ENCODE assay signal across 28 cellular contexts in the genomic region with DNA sequence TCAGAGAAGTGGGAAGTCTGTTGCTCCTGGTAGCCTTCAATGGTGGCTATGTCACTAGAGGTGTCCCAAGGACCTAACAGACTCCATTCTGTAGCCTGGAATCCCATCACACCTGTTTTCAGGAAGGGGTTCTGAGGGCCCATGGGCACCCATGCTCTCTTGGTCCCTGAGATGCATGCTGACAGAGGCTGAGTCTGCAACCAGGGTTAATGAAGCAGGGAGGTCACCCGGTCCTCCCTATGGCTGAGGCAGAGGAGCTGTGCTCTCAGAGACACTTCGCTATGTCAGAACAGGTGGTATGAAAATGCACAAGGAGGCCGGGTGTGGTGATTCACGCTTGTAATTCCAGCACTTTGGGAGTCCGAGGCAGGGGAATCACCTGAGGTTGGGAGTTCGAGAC.
"Had no signal": no experiment of that assay in that cellular context is flagged by ENCODE, and none has a peak within 500 bp of the region (broad histone marks: within the 10 kb centered on the region; RNA-seq: fewer than 3 reads in every experiment).

No MANE protein-coding gene starts in this region.

- DNase-seq: naive B cell; naive thymus-derived CD8-positive, alpha-beta T cell; nephron progenitor cell; occipital lobe; pancreas; retina; sigmoid colon; small intestine; stimulated activated CD4-positive, alpha-beta T cell treated with anti-CD3 and anti-CD28 coated beads, Interleukin-15, amount 100 ng/mL, for 24 hours; stimulated activated CD4-positive, alpha-beta T cell treated with anti-CD3 and anti-CD28 coated beads, Interleukin-2, amount 100 ng/mL, for 24 hours; stimulated activated CD4-positive, alpha-beta T cell treated with anti-CD3 and anti-CD28 coated beads, Interleukin-2, amount 100 ng/mL, for 48 hours; stimulated activated CD4-positive, alpha-beta T cell treated with anti-CD3 and anti-CD28 coated beads, Interleukin-4, amount 100 ng/mL, for 24 hours; stimulated activated naive B cell treated with anti-CD40 and anti-IgM and Interleukin-4, amounts not matched to agents 10 μg/mL and 1 μg/mL and 100 μg/mL, for 72 hours; stimulated activated naive CD4-positive, alpha-beta T cell treated with Interleukin-2 at 50 U/mL for 16 hours; stomach; thyroid gland; upper lobe of right lung had no signal

- H3K9me3 ChIP-seq: prostate gland, right lobe of liver, thyroid gland had no signal

- H3K4me3 Mint-ChIP-seq: naive B cell; naive thymus-derived CD8-positive, alpha-beta T cell; natural killer cell treated with Interleukin-12 subunit alpha and Interleukin-12 subunit beta and Interleukin-15 and Interleukin-18, amount 100 ng/mL, for 72 hours; nephron progenitor cell; neural crest cell; stimulated activated effector memory CD8-positive, alpha-beta T cell treated with anti-CD3 and anti-CD28 coated beads, Interleukin-12 subunit alpha, Interleukin-12 subunit beta, amount 100 ng/mL, for 72 hours; stimulated activated naive B cell treated with anti-CD40 and anti-IgM and Interleukin-4, amounts not matched to agents 10 μg/mL and 1 μg/mL and 100 μg/mL, for 72 hours; stimulated activated naive CD8-positive, alpha-beta T cell treated with anti-CD3 and anti-CD28 coated beads, Interleukin-15, Interleukin-2, amounts not matched to agents 100 ng/mL and 50 ng/mL, for 24 hours; type B pancreatic cell had no signal

- H3K4me3 ChIP-seq: pancreas, prostate gland, right atrium auricular region, right lobe of liver, sigmoid colon, stomach, thoracic aorta, thyroid gland, tibial nerve, upper lobe of right lung, vagina had no signal

- H3K27ac ChIP-seq: pancreas, prostate gland, right atrium auricular region, right lobe of liver, sigmoid colon, stomach, thoracic aorta, thyroid gland, tibial nerve, upper lobe of right lung, vagina had no signal

- H3K4me1 ChIP-seq: pancreas, prostate gland, right atrium auricular region, right lobe of liver, sigmoid colon, stomach, thyroid gland, tibial nerve, upper lobe of right lung, vagina had no signal

- H3K9me3 Mint-ChIP-seq: neural crest cell, type B pancreatic cell had no signal

- H3K27me3 ChIP-seq: right atrium auricular region, right lobe of liver, sigmoid colon, thyroid gland, tibial nerve, upper lobe of right lung, vagina had no signal

- ATAC-seq: naive thymus-derived CD8-positive, alpha-beta T cell; natural killer cell treated with Interleukin-12 subunit alpha and Interleukin-12 subunit beta and Interleukin-15 and Interleukin-18, amount 100 ng/mL, for 72 hours; pancreas; right lobe of liver; stimulated activated effector memory CD8-positive, alpha-beta T cell treated with anti-CD3 and anti-CD28 coated beads, Interleukin-12 subunit alpha, Interleukin-12 subunit beta, amount 100 ng/mL, for 72 hours; stimulated activated naive B cell treated with anti-CD40 and anti-IgM and Interleukin-4, amounts not matched to agents 10 μg/mL and 1 μg/mL and 100 μg/mL, for 72 hours; upper lobe of right lung had no signal

- H3K36me3 Mint-ChIP-seq: stimulated activated effector memory CD8-positive, alpha-beta T cell treated with anti-CD3 and anti-CD28 coated beads, Interleukin-12 subunit alpha, Interleukin-12 subunit beta, amount 100 ng/mL, for 72 hours; stimulated activated naive B cell treated with anti-CD40 and anti-IgM and Interleukin-4, amounts not matched to agents 10 μg/mL and 1 μg/mL and 100 μg/mL, for 72 hours; type B pancreatic cell had no signal

- H3K27ac Mint-ChIP-seq: natural killer cell treated with Interleukin-12 subunit alpha and Interleukin-12 subunit beta and Interleukin-15 and Interleukin-18, amount 100 ng/mL, for 72 hours; nephron progenitor cell; stimulated activated effector memory CD8-positive, alpha-beta T cell treated with anti-CD3 and anti-CD28 coated beads, Interleukin-12 subunit alpha, Interleukin-12 subunit beta, amount 100 ng/mL, for 72 hours; stimulated activated naive B cell treated with anti-CD40 and anti-IgM and Interleukin-4, amounts not matched to agents 10 μg/mL and 1 μg/mL and 100 μg/mL, for 72 hours; stimulated activated naive CD8-positive, alpha-beta T cell treated with anti-CD3 and anti-CD28 coated beads, Interleukin-15, Interleukin-2, amounts not matched to agents 100 ng/mL and 50 ng/mL, for 24 hours; type B pancreatic cell had no signal

- H3K27me3 Mint-ChIP-seq: naive B cell; natural killer cell treated with Interleukin-12 subunit alpha and Interleukin-12 subunit beta and Interleukin-15 and Interleukin-18, amount 100 ng/mL, for 72 hours; stimulated activated naive CD8-positive, alpha-beta T cell treated with anti-CD3 and anti-CD28 coated beads, Interleukin-15, Interleukin-2, amounts not matched to agents 100 ng/mL and 50 ng/mL, for 24 hours had no signal

- H3K4me1 Mint-ChIP-seq: naive thymus-derived CD8-positive, alpha-beta T cell; neural crest cell; stimulated activated effector memory CD8-positive, alpha-beta T cell treated with anti-CD3 and anti-CD28 coated beads, Interleukin-12 subunit alpha, Interleukin-12 subunit beta, amount 100 ng/mL, for 72 hours; stimulated activated naive B cell treated with anti-CD40 and anti-IgM and Interleukin-4, amounts not matched to agents 10 μg/mL and 1 μg/mL and 100 μg/mL, for 72 hours had no signal
